ENCODE assay signal across 8 cellular contexts in the genomic region with DNA sequence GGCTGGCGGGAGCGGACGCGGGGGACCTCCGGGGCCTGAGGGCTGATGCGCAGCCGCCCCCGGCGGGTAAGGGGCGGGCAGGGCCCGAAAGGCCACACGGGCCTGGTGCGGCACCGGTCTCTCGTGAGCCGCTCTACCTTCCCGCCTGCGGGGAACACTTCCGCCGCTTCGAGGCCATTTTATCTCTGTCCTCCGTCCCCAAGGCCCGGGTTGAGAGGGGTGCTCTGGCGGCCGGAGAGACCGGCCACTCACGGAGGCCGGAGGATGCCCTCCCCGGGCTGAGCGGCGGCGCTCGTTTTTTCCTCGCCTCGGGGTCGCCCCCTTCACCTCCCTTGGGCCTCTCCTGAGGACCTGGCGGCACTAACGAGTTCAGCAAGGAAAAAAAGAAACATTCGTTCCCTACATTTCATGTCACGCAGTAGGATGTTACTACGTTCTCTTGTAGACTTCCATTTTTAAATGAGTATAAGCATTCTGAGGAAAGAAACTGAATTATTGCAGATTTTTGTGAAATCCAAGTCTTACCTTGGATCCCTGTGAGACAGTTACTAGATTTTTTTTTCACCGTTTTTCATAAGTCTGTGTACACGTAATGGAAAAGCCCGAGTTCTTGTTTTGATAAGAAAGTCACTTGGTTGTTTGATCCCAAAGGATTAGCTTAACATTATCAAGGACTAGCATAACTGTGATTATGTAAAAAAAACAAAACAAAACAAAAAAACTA. TPM values are rescaled to one million over a fixed set of nuclear protein-coding genes. Genes with fewer than 3 reads are reported as not detected.
DNase-seq lines count a peak whose midpoint lies in the region; ATAC-seq, FAIRE-seq and TF ChIP-seq lines count a peak whose summit lies in the region.

No MANE protein-coding gene starts in this region.

- no TSS peak for BruUV-seq in HepG2 (replicated peaks; lab: Mats Ljungman, UMichigan)

- intact Hi-C loops in HepG2 (cut with micrococcal nuclease; ENCODE audit: unreplicated experiment), result loop anchor here (1.0 to 2.0 kb wide), 3 partner anchors 34 to 61 kb away; a partner anchor contains a TSS

- peak; percentile 23 for ATAC-seq in GM18861 (IDR thresholded peaks at IDR 0.05; ENCODE audit: unreplicated experiment)
- ATAC-seq in HG03045 (IDR thresholded peaks at IDR 0.05; ENCODE audit: unreplicated experiment), result peak; percentile 39
- peak; percentile 65 for ATAC-seq in HepG2

- H3K36me3 ChIP-seq in NT2/D1 (ENCODE audit: insufficient read depth, insufficient read length, low read length) (peaks cover 18% of the 10 kb centered on the region), HepG2 (replicated peaks in 1 of 2; ENCODE audit: control insufficient read depth in 1 of 2, insufficient read depth in 2 of 2, low read length in 2 of 2) (peaks cover 0 to 4% of the 10 kb centered on the region in 2 experiments; a peak in 3 of 5 replicates), subcutaneous abdominal adipose tissue (ENCODE audit: control insufficient read depth in 5 of 5, insufficient read depth in 5 of 5, low read length in 5 of 5) (no peaks in the 10 kb centered on the region)

- no peaks in the 10 kb centered on the region for H3K4me1 ChIP-seq in NT2/D1 (ENCODE audit: insufficient read depth, insufficient read length)
- H3K4me1 ChIP-seq in HepG2 (ENCODE audit: insufficient read depth, low read length), result peaks cover 64% of the 10 kb centered on the region
- peaks cover 0 to 47% (median 37%) of the 10 kb centered on the region in 5 donors for H3K4me1 ChIP-seq in subcutaneous abdominal adipose tissue (ENCODE audit: control insufficient read depth in 5 of 5, insufficient read depth in 5 of 5, low read length in 5 of 5)

- H3K4me3 ChIP-seq in NT2/D1 (ENCODE audit: insufficient read length, low read depth) (peak overlapping the region; percentile 85), HepG2 (replicated peaks in 1 of 3; ENCODE audit: insufficient read depth in 1 of 3, low read depth in 2 of 3, low read length in 3 of 3) (peak overlapping the region; percentile 88 to 99 (median 97)), subcutaneous abdominal adipose tissue (ENCODE audit: low read depth in 1 of 5, low read length in 5 of 5) (peak overlapping the region; percentile 79 to 95 (median 91))

- DNase-seq in CD1c-positive myeloid dendritic cell (ENCODE audit: extremely low spot score), result peak; percentile 60
- no peak for DNase-seq in NT2/D1 (ENCODE audit: low read depth, low spot score)
- DNase-seq in caudate nucleus (lab: John Stamatoyannopoulos, UW), result peak in 11 of 61 donors; percentile 52 to 82 (median 67)
- peak; percentile 29 for DNase-seq in HepG2 (ENCODE audit: low spot score)
- no peak for DNase-seq in NCI-H187 treated with DMSO at 0.1 percent for 48 hours (lab: John Stamatoyannopoulos, UW)

- in situ Hi-C loops in HepG2 (cut with HindIII; ENCODE audit: extremely low pct_ligation_motif_present, low pct_unique_long_range_greater_than_20kb), result loop anchor here (5.0 kb wide), 3 partner anchors 34 to 59 kb away; a partner anchor contains a TSS

- CTCF ChIA-PET in HepG2 (lab: Yijun Ruan, JAX; ENCODE audit: low intra/inter-chr PET ratio, low total read pairs), result no interaction called here

- peaks cover 51% of the 10 kb centered on the region for H4K20me1 ChIP-seq in HepG2 (ENCODE audit: insufficient read depth, low read length)

- no peak; a peak in 2 of 4 replicates for TF ChIP-seq POLR2A in HepG2 (IDR thresholded peaks at IDR 0.05; ENCODE audit: insufficient read depth in 1 of 2, low read depth in 2 of 2, low read length in 2 of 2)

- peak overlapping the region; percentile 90 for H3K9ac ChIP-seq in NT2/D1 (ENCODE audit: insufficient read length, low read depth)
- H3K9ac ChIP-seq in HepG2 (ENCODE audit: insufficient read depth, low read depth, low read length), result peak overlapping the region; percentile 99
- H3K9ac ChIP-seq in subcutaneous abdominal adipose tissue (ENCODE audit: low read length in 5 of 5), result peak overlapping the region; percentile 92 to 99 (median 98)

- peak overlapping the region; percentile 96 for H3K4me2 ChIP-seq in HepG2 (ENCODE audit: low read depth, low read length)

- no peaks in the 10 kb centered on the region for H3K9me3 ChIP-seq in NT2/D1 (ENCODE audit: insufficient read depth, low read length)
- no peaks in the 10 kb centered on the region for H3K9me3 ChIP-seq in HepG2 (ENCODE audit: low read length)
- H3K9me3 ChIP-seq in subcutaneous abdominal adipose tissue (ENCODE audit: control insufficient read depth in 5 of 5, low read length in 5 of 5), result peaks cover 0 to under 1% (median 0%) of the 10 kb centered on the region in 5 donors

- WGBS in HepG2 (ENCODE audit: low lambda C conversion rate), result under 1% methylated on average over 25 of the region's 44 CpGs

- FAIRE-seq in HepG2 (lab: Jason Lieb, UNC), result no peak

- TF ChIP-seq EP300 in HepG2 (IDR thresholded peaks at IDR 0.05; ENCODE audit: low read depth in 2 of 2, low read length in 2 of 2) (no peak), HepG2 (CRISPR knock-in tag; IDR thresholded peaks at IDR 0.05; ENCODE audit: borderline replicate concordance) (no peak)

- POLR2A ChIA-PET in HepG2 (lab: Yijun Ruan, JAX), result interaction anchor here (0.8 to 13.1 kb wide), 11 partner anchors 10 to 63 kb away, joined by 3 to 175 read pairs (median 6); a partner anchor contains a TSS

- TF ChIP-seq RAD21 in HepG2 (CRISPR knock-in tag; IDR thresholded peaks at IDR 0.05), result no peak; the same call in none of the 2 replicates

- peak overlapping the region; percentile 82 for H3K27ac ChIP-seq in caudate nucleus (ENCODE audit: low read depth, low read length)
- peak overlapping the region; percentile 99 for H3K27ac ChIP-seq in HepG2 (ENCODE audit: extremely low read length, insufficient read depth, low read length)
- peak overlapping the region; percentile 95 for H3K27ac ChIP-seq in subcutaneous abdominal adipose tissue (ENCODE audit: low read depth, low read length)

- H2AFZ ChIP-seq in HepG2 (ENCODE audit: low read length), result no peak overlapping the region

- no peaks in the 10 kb centered on the region for H3K27me3 ChIP-seq in NT2/D1 (ENCODE audit: insufficient read depth, insufficient read length)
- H3K27me3 ChIP-seq in HepG2 (ENCODE audit: control insufficient read depth in 1 of 2, insufficient read depth in 2 of 2, low read length in 2 of 2), result no peaks in the 10 kb centered on the region; a peak in 1 of 5 replicates
- no peaks in the 10 kb centered on the region for H3K27me3 ChIP-seq in subcutaneous abdominal adipose tissue (ENCODE audit: control insufficient read depth in 5 of 5, insufficient read depth in 4 of 5, low read length in 5 of 5)

- 0 out of 2 replicates have a peak, but pooled peaks have one; percentile 5 for TF ChIP-seq CTCF in HepG2 (CRISPR knock-in tag; IDR thresholded peaks at IDR 0.05)

- H3K79me2 ChIP-seq in HepG2 (ENCODE audit: insufficient read depth, low read length), result peaks cover 93% of the 10 kb centered on the region

RNA-seq across cellular contexts. Expression of a gene that starts 0.6 kb away (rescaled TPM):
- 167 and 203 TPM in 2 replicates for total RNA-seq in HepG2 (2016; rRNA removed; fragmentation: Illumina TruSeq; extraction: Trizol)
- 67.7 and 76.4 TPM in 2 replicates for total RNA-seq in HepG2 (2016; cell fraction: cytosol; rRNA removed; fragmentation: Illumina TruSeq; extraction: Trizol; ENCODE audit: low read depth)
- total RNA-seq in HepG2 (2016; cell fraction: insoluble cytoplasmic fraction; rRNA removed; fragmentation: Illumina TruSeq; extraction: Trizol), result 167 and 194 TPM in 2 replicates
- 157 and 172 TPM in 2 replicates for total RNA-seq in HepG2 (2016; cell fraction: membrane; rRNA removed; fragmentation: Illumina TruSeq; extraction: Trizol)
- 123 and 137 TPM in 2 replicates for total RNA-seq in HepG2 (2016; cell fraction: nucleus; rRNA removed; fragmentation: Illumina TruSeq; extraction: Trizol)
- polyA plus RNA-seq in HepG2 (2011; rRNA removed), result 29.4 and 31.6 TPM in 2 replicates
- 14.5 and 23.5 TPM in 2 replicates for polyA plus RNA-seq in HepG2 (2011; cell fraction: cytosol; rRNA removed)
- polyA plus RNA-seq in HepG2 (2011; cell fraction: nucleus; rRNA removed), result 34.9 and 43.6 TPM in 2 replicates
- polyA plus RNA-seq in HepG2 (2012), result 82.9 and 92.4 TPM in 2 replicates
- 82.6 and 108 TPM in 2 replicates for polyA plus RNA-seq in HepG2 (2016; cell fraction: cytosol; fragmentation: Illumina TruSeq; extraction: Trizol; ENCODE audit: low read depth)
- 194 and 196 TPM in 2 replicates for polyA plus RNA-seq in HepG2 (2016; cell fraction: insoluble cytoplasmic fraction; fragmentation: Illumina TruSeq; extraction: Trizol; ENCODE audit: low read depth)
- 129 and 154 TPM in 2 replicates for polyA plus RNA-seq in HepG2 (2016; cell fraction: membrane; fragmentation: Illumina TruSeq; extraction: Trizol; ENCODE audit: low read depth)
- 169 and 179 TPM in 2 replicates for polyA plus RNA-seq in HepG2 (2016; cell fraction: nucleus; fragmentation: Illumina TruSeq; extraction: Trizol; ENCODE audit: insufficient read depth, low read depth)
- polyA minus RNA-seq in HepG2 (2011; rRNA and poly(A)+ RNA removed; ENCODE audit: low replicate concordance), result 21.5 and 32.6 TPM in 2 replicates
- 22.7 and 30.4 TPM in 2 replicates for polyA minus RNA-seq in HepG2 (2011; cell fraction: cytosol; rRNA and poly(A)+ RNA removed)
- polyA minus RNA-seq in HepG2 (2011; cell fraction: nucleus; rRNA and poly(A)+ RNA removed), result 131 and 155 TPM in 2 replicates

RNA-seq across cellular contexts. Expression of a gene that starts 34.0 kb away (rescaled TPM):
- total RNA-seq in HepG2 (2016; rRNA removed; fragmentation: Illumina TruSeq; extraction: Trizol), result 534 and 775 TPM in 2 replicates
- 162 and 165 TPM in 2 replicates for total RNA-seq in HepG2 (2016; cell fraction: cytosol; rRNA removed; fragmentation: Illumina TruSeq; extraction: Trizol; ENCODE audit: low read depth)
- 542 and 812 TPM in 2 replicates for total RNA-seq in HepG2 (2016; cell fraction: insoluble cytoplasmic fraction; rRNA removed; fragmentation: Illumina TruSeq; extraction: Trizol)
- 231 and 232 TPM in 2 replicates for total RNA-seq in HepG2 (2016; cell fraction: membrane; rRNA removed; fragmentation: Illumina TruSeq; extraction: Trizol)
- 200 and 223 TPM in 2 replicates for total RNA-seq in HepG2 (2016; cell fraction: nucleus; rRNA removed; fragmentation: Illumina TruSeq; extraction: Trizol)
- 121 and 132 TPM in 2 replicates for polyA plus RNA-seq in HepG2 (2011; rRNA removed)
- polyA plus RNA-seq in HepG2 (2011; cell fraction: cytosol; rRNA removed), result 62.8 and 103 TPM in 2 replicates
- 28.1 and 44.2 TPM in 2 replicates for polyA plus RNA-seq in HepG2 (2011; cell fraction: nucleus; rRNA removed)
- polyA plus RNA-seq in HepG2 (2012), result 172 and 185 TPM in 2 replicates
- polyA plus RNA-seq in HepG2 (2016; cell fraction: cytosol; fragmentation: Illumina TruSeq; extraction: Trizol; ENCODE audit: low read depth), result 142 and 156 TPM in 2 replicates
- 580 and 631 TPM in 2 replicates for polyA plus RNA-seq in HepG2 (2016; cell fraction: insoluble cytoplasmic fraction; fragmentation: Illumina TruSeq; extraction: Trizol; ENCODE audit: low read depth)
- polyA plus RNA-seq in HepG2 (2016; cell fraction: membrane; fragmentation: Illumina TruSeq; extraction: Trizol; ENCODE audit: low read depth), result 160 and 171 TPM in 2 replicates
- 219 and 233 TPM in 2 replicates for polyA plus RNA-seq in HepG2 (2016; cell fraction: nucleus; fragmentation: Illumina TruSeq; extraction: Trizol; ENCODE audit: insufficient read depth, low read depth)
- polyA minus RNA-seq in HepG2 (2011; rRNA and poly(A)+ RNA removed; ENCODE audit: low replicate concordance), result 52.5 and 89.6 TPM in 2 replicates
- polyA minus RNA-seq in HepG2 (2011; cell fraction: cytosol; rRNA and poly(A)+ RNA removed), result 46.9 and 65.1 TPM in 2 replicates
- 46.6 and 77.2 TPM in 2 replicates for polyA minus RNA-seq in HepG2 (2011; cell fraction: nucleus; rRNA and poly(A)+ RNA removed)

RNA-seq across cellular contexts. Expression of a gene that starts 34.8 kb away (rescaled TPM):
- 304 and 480 TPM in 2 replicates for total RNA-seq in HepG2 (2016; rRNA removed; fragmentation: Illumina TruSeq; extraction: Trizol)
- total RNA-seq in HepG2 (2016; cell fraction: cytosol; rRNA removed; fragmentation: Illumina TruSeq; extraction: Trizol; ENCODE audit: low read depth), result 45.4 and 49.6 TPM in 2 replicates
- total RNA-seq in HepG2 (2016; cell fraction: insoluble cytoplasmic fraction; rRNA removed; fragmentation: Illumina TruSeq; extraction: Trizol), result 318 and 477 TPM in 2 replicates
- total RNA-seq in HepG2 (2016; cell fraction: membrane; rRNA removed; fragmentation: Illumina TruSeq; extraction: Trizol), result 107 and 113 TPM in 2 replicates
- total RNA-seq in HepG2 (2016; cell fraction: nucleus; rRNA removed; fragmentation: Illumina TruSeq; extraction: Trizol), result 139 and 147 TPM in 2 replicates
- polyA plus RNA-seq in HepG2 (2011; rRNA removed), result 309 and 347 TPM in 2 replicates
- polyA plus RNA-seq in HepG2 (2011; cell fraction: cytosol; rRNA removed), result 344 and 402 TPM in 2 replicates
- polyA plus RNA-seq in HepG2 (2011; cell fraction: nucleus; rRNA removed), result 137 and 170 TPM in 2 replicates
- 224 and 410 TPM in 2 replicates for polyA plus RNA-seq in HepG2 (2012)
- 49.9 and 50.9 TPM in 2 replicates for polyA plus RNA-seq in HepG2 (2016; cell fraction: cytosol; fragmentation: Illumina TruSeq; extraction: Trizol; ENCODE audit: low read depth)
- 348 and 371 TPM in 2 replicates for polyA plus RNA-seq in HepG2 (2016; cell fraction: insoluble cytoplasmic fraction; fragmentation: Illumina TruSeq; extraction: Trizol; ENCODE audit: low read depth)
- polyA plus RNA-seq in HepG2 (2016; cell fraction: membrane; fragmentation: Illumina TruSeq; extraction: Trizol; ENCODE audit: low read depth), result 68.6 and 72.0 TPM in 2 replicates
- polyA plus RNA-seq in HepG2 (2016; cell fraction: nucleus; fragmentation: Illumina TruSeq; extraction: Trizol; ENCODE audit: insufficient read depth, low read depth), result 136 and 146 TPM in 2 replicates
- polyA minus RNA-seq in HepG2 (2011; rRNA and poly(A)+ RNA removed; ENCODE audit: low replicate concordance), result 155 and 334 TPM in 2 replicates
- 233 and 325 TPM in 2 replicates for polyA minus RNA-seq in HepG2 (2011; cell fraction: cytosol; rRNA and poly(A)+ RNA removed)
- 105 and 146 TPM in 2 replicates for polyA minus RNA-seq in HepG2 (2011; cell fraction: nucleus; rRNA and poly(A)+ RNA removed)

Comparison
In these comparisons a context has a peak if more than half of its experiments do, and no peak if none do; other contexts are left out.
1. DNase-seq: peak in CD1c-positive myeloid dendritic cell (single experiment) and HepG2 (single experiment); none in NT2/D1 (single experiment) and NCI-H187 treated with DMSO at 0.1 percent for 48 hours (single experiment).
2. Peak in every context shown above with its lines, with median percentiles within 50 percentile points of each other: ATAC-seq, H3K4me3 ChIP-seq, H3K9ac ChIP-seq and H3K27ac ChIP-seq.